8 cellular contexts compared by ENCODE assay signal in the genomic region with DNA sequence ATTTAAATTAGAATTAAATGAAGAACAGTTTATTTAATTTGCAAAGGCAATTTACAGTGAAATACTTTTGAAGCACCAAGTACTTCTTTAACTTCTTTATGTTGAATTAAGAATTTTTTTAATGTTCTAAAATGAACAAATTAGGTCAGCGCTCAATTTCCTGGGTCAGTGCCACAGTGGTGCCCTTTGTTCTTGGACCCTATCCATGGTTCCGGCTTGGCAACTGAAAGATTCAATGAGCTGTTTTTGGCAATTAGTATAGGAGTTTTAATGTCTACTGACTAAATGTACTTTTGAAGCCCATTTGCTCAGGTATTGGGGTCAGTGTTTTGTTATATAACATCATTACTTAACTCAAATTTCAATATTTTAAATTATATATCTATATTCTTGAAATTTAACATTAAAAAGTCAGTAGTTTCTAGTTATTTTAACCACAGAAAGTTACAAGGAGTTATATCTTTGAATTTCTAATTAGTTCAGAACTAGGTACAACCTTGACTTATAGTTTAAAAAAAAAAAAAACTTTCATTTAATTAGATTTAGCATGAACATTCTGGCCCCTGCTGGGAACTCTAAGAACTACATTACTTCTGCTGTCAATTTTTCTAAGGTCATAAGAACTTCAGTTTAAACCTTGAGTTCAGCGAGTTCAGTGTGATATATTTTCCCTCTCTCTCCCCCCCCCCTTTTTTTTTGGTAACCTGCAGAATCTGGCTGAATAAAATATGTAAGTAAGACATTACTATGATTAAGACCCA. TPM values are rescaled to one million over a fixed set of nuclear protein-coding genes. Genes with fewer than 3 reads are reported as not detected.
DNase-seq lines count a peak whose midpoint lies in the region; ATAC-seq, FAIRE-seq and TF ChIP-seq lines count a peak whose summit lies in the region.

No MANE protein-coding gene starts in this region.

- peak; percentile 74 for TF ChIP-seq CTCF in 22Rv1 (IDR thresholded peaks at IDR 0.05)
- TF ChIP-seq CTCF in astrocyte (IDR thresholded peaks at IDR 0.05; ENCODE audit: insufficient read depth, low read depth, low read length), result peak; percentile 72
- peak in 2 of 3 experiments; percentile 35 to 53 for TF ChIP-seq CTCF in keratinocyte (optimal IDR thresholded peaks at IDR 0.05 in 1 of 3, IDR thresholded peaks at IDR 0.05 in 1 of 3, conservative IDR thresholded peaks at IDR 0.05 in 1 of 3; ENCODE audit: extremely low read depth in 1 of 3, insufficient read depth in 2 of 3, low read length in 3 of 3)
- peak; percentile 50 to 67 (median 64) for TF ChIP-seq CTCF in transverse colon (IDR thresholded peaks at IDR 0.05)

- H3K27me3 ChIP-seq in astrocyte (ENCODE audit: insufficient read depth, low read length) (no peaks in the 10 kb centered on the region), keratinocyte (ENCODE audit: control insufficient read depth, extremely low read depth, insufficient read depth, low read length) (no peaks in the 10 kb centered on the region), transverse colon (no peaks in the 10 kb centered on the region)

- in situ Hi-C loops in transverse colon (cut with MboI; ENCODE audit: low pct_ligation_motif_present in 1 of 4, low pct_unique_long_range_greater_than_20kb in 1 of 4, low sequenced_read_pairs in 3 of 4), result loop anchor here in 3 of 4 donors (25.0 kb wide), 3 partner anchors 258 to 408 kb away; partner anchors contain the start of genes ANKAR (in 1 of the 3), ASNSD1 (in 1 of the 3) and OSGEPL1 (in 1 of the 3)

- ATAC-seq in HG03354 (IDR thresholded peaks at IDR 0.05; ENCODE audit: poor library complexity, severe bottlenecking, unreplicated experiment), result peak; percentile 58

- H3K9ac ChIP-seq in astrocyte (ENCODE audit: low read length) (no peak overlapping the region), keratinocyte (ENCODE audit: control insufficient read depth, extremely low read depth, insufficient read depth, low read length) (no peak overlapping the region)

- H3K27ac Mint-ChIP-seq in astrocyte (ENCODE audit: unreplicated experiment), result no peak overlapping the region

- H3K4me3 ChIP-seq in astrocyte (ENCODE audit: insufficient read depth, low read depth, low read length) (no peak overlapping the region), keratinocyte (ENCODE audit: control insufficient read depth in 2 of 3, extremely low read depth in 1 of 3, insufficient read depth in 2 of 3, low read depth in 1 of 3, low read length in 3 of 3) (no peak overlapping the region), transverse colon (no peak overlapping the region)

- H3K27me3 Mint-ChIP-seq in astrocyte (ENCODE audit: low read depth, unreplicated experiment), result no peaks in the 10 kb centered on the region

- intact Hi-C loops in transverse colon (cut with DNase I; ENCODE audit: low total_unique reads), result no loop called here

- H3K9me1 ChIP-seq in keratinocyte (ENCODE audit: control insufficient read depth, extremely low read depth, insufficient read depth, low read length), result no peaks in the 10 kb centered on the region

- DNase-seq in EL (peak; percentile 74), NCI-H526 (lab: John Stamatoyannopoulos, UW) (peak; percentile 72 to 80), astrocyte (ENCODE audit: low read depth) (peak; percentile 45), keratinocyte (ENCODE audit: low read depth, low spot score) (no peak), transverse colon (no peak), mesenteric fat pad (ENCODE audit: low spot score) (no peak)

- H3K36me3 Mint-ChIP-seq in astrocyte (ENCODE audit: low read depth, unreplicated experiment), result no peaks in the 10 kb centered on the region

- H3K9me3 Mint-ChIP-seq in astrocyte (ENCODE audit: unreplicated experiment), result no peaks in the 10 kb centered on the region

- no peaks in the 10 kb centered on the region for H3K79me2 ChIP-seq in astrocyte (ENCODE audit: insufficient read depth, low read length)
- H3K79me2 ChIP-seq in keratinocyte (ENCODE audit: control insufficient read depth, insufficient read depth, low read length), result no peaks in the 10 kb centered on the region

- no peaks in the 10 kb centered on the region for H3K9me3 ChIP-seq in astrocyte (ENCODE audit: insufficient read depth, low read depth, low read length)
- no peaks in the 10 kb centered on the region for H3K9me3 ChIP-seq in keratinocyte (ENCODE audit: control insufficient read depth, low read depth, low read length)
- no peaks in the 10 kb centered on the region for H3K9me3 ChIP-seq in transverse colon

- no peak overlapping the region for H3K4me3 Mint-ChIP-seq in astrocyte (ENCODE audit: unreplicated experiment)

- H2AFZ ChIP-seq in astrocyte (ENCODE audit: low read depth, low read length) (no peak overlapping the region), keratinocyte (ENCODE audit: control insufficient read depth, low read length) (no peak overlapping the region)

- H3K4me2 ChIP-seq in astrocyte (ENCODE audit: low read length), result no peak overlapping the region
- no peak overlapping the region for H3K4me2 ChIP-seq in keratinocyte (ENCODE audit: control insufficient read depth, extremely low read depth, insufficient read depth, low read depth, low read length)

- FAIRE-seq in astrocyte (lab: Jason Lieb, UNC) (no peak), keratinocyte (lab: Jason Lieb, UNC) (no peak)

- 56 to 60% methylated on average over 3 of the region's 3 CpGs for WGBS in transverse colon (ENCODE audit: low coverage in 1 of 2), 2 donors

- H3K36me3 ChIP-seq in astrocyte (ENCODE audit: insufficient read depth, low read length), result no peaks in the 10 kb centered on the region
- no peaks in the 10 kb centered on the region for H3K36me3 ChIP-seq in keratinocyte (ENCODE audit: control insufficient read depth in 2 of 2, extremely low read depth in 1 of 2, insufficient read depth in 2 of 2, low read length in 2 of 2)
- no peaks in the 10 kb centered on the region for H3K36me3 ChIP-seq in transverse colon

- H3K27ac ChIP-seq in 22Rv1 (no peak overlapping the region), astrocyte (ENCODE audit: low read depth, low read length) (no peak overlapping the region), keratinocyte (ENCODE audit: control insufficient read depth, insufficient read depth, low read length) (no peak overlapping the region), transverse colon (no peak overlapping the region)

- TF ChIP-seq POLR2A in transverse colon (IDR thresholded peaks at IDR 0.05), result no peak

- TF ChIP-seq EP300 in transverse colon (IDR thresholded peaks at IDR 0.05; ENCODE audit: low read depth), result no peak

- H3K4me1 ChIP-seq in astrocyte (ENCODE audit: insufficient read depth, low read length), result no peaks in the 10 kb centered on the region
- no peaks in the 10 kb centered on the region for H3K4me1 ChIP-seq in keratinocyte (ENCODE audit: control insufficient read depth, extremely low read depth, insufficient read depth, low read length)
- H3K4me1 ChIP-seq in transverse colon, result peaks cover 0 to 4% (median 0%) of the 10 kb centered on the region in 4 donors

- dilution Hi-C loops in keratinocyte (cut with MboI; ENCODE audit: extremely low pct_ligation_motif_present, low sequenced_read_pairs), result no loop called here

- H3K4me1 Mint-ChIP-seq in astrocyte (ENCODE audit: low read depth, unreplicated experiment), result no peaks in the 10 kb centered on the region

- H4K20me1 ChIP-seq in astrocyte (ENCODE audit: insufficient read depth, low read length), result no peaks in the 10 kb centered on the region
- H4K20me1 ChIP-seq in keratinocyte (ENCODE audit: control insufficient read depth, extremely low read depth, insufficient read depth, low read length), result no peaks in the 10 kb centered on the region

RNA-seq across cellular contexts. Expression of gene MSTN, which starts 7.6 kb away (rescaled TPM):
- total RNA-seq in astrocyte (not detected in 2 replicates), transverse colon (under 1 TPM in 1 of 4 donors, not detected in 3; 0.16 TPM), mesenteric fat pad (0.48 TPM)
- 0.01 to 0.10 TPM in 2 of 3 replicates, not detected in the other for polyA plus RNA-seq in keratinocyte
- polyA plus RNA-seq in keratinocyte (2011; ENCODE audit: low read depth), result 0.34 TPM
- 0.02 TPM in 1 of 2 replicates, not detected in the other for polyA plus RNA-seq in keratinocyte (2011; cell fraction: cytosol; rRNA removed)
- polyA plus RNA-seq in keratinocyte (2011; cell fraction: nucleus; rRNA removed), result 0.33 TPM in 2 replicates
- 0.20 TPM in 1 of 2 replicates, not detected in the other for polyA plus RNA-seq in keratinocyte (2012; ENCODE audit: low replicate concordance)
- polyA minus RNA-seq in keratinocyte, result 0.06 TPM in 1 of 3 replicates, not detected in the others
- polyA minus RNA-seq in keratinocyte (2011; cell fraction: cytosol; rRNA and poly(A)+ RNA removed), result not detected
- polyA minus RNA-seq in keratinocyte (2011; cell fraction: nucleus; rRNA and poly(A)+ RNA removed), result 0.23 TPM in 1 of 2 replicates, not detected in the other

Comparison
In these comparisons a context has a peak if more than half of its experiments do, and no peak if none do; other contexts are left out.
1. DNase-seq: peak in EL (single experiment), NCI-H526 (2 of 2) and astrocyte (single experiment); none in keratinocyte (single experiment), transverse colon (single experiment) and mesenteric fat pad (single experiment).
2. Peak in every context shown above with its lines, with median percentiles within 50 percentile points of each other: CTCF ChIP-seq.